Comparison of ENCODE assay signal across 8 cellular contexts in genomic region chr2:27442981-27443323, GRCh38. TPM values are rescaled to one million over a fixed set of nuclear protein-coding genes. Genes with fewer than 3 reads are reported as not detected.
DNase-seq lines count a peak whose midpoint lies in the region; ATAC-seq and TF ChIP-seq lines count a peak whose summit lies in the region.

No MANE protein-coding gene starts in this region.

- H3K36me3 ChIP-seq in heart right ventricle (peaks cover 0 to 96% (median 41%) of the 10 kb centered on the region in 9 donors), right atrium auricular region (peaks cover 46% of the 10 kb centered on the region), endodermal cell (ENCODE audit: control insufficient read depth, insufficient read depth, low read length) (peaks cover 44% of the 10 kb centered on the region)

- no peaks in the 10 kb centered on the region for H3K27me3 ChIP-seq in heart right ventricle
- no peaks in the 10 kb centered on the region for H3K27me3 ChIP-seq in right atrium auricular region
- H3K27me3 ChIP-seq in endodermal cell (ENCODE audit: control insufficient read depth, insufficient read depth, low read length, poor library complexity, severe bottlenecking): no peaks in the 10 kb centered on the region

- TF ChIP-seq CTCF in heart right ventricle (IDR thresholded peaks at IDR 0.05) (no peak), right atrium auricular region (IDR thresholded peaks at IDR 0.05) (no peak), endodermal cell (conservative IDR thresholded peaks at IDR 0.05) (no peak)

- peak overlapping the region in 1 of 10 donors; percentile 45 for H3K27ac ChIP-seq in heart right ventricle
- no peak overlapping the region for H3K27ac ChIP-seq in right atrium auricular region
- H3K27ac ChIP-seq in endodermal cell (ENCODE audit: low read depth, low read length): peak overlapping the region; percentile 22

- H3K27ac Mint-ChIP-seq in endodermal cell: peak overlapping the region; percentile 0

- H3K9ac ChIP-seq in endodermal cell (ENCODE audit: extremely low read depth, low read length, poor library complexity, severe bottlenecking): peak overlapping the region; percentile 34

- no peak overlapping the region for H3K4me3 ChIP-seq in heart right ventricle
- H3K4me3 ChIP-seq in right atrium auricular region: no peak overlapping the region
- peak overlapping the region; percentile 67 for H3K4me3 ChIP-seq in endodermal cell (ENCODE audit: low read length)

- H3K9me3 Mint-ChIP-seq in endodermal cell: no peaks in the 10 kb centered on the region

- H3K4me3 Mint-ChIP-seq in endodermal cell: peak overlapping the region; percentile 55

- no peak for DNase-seq in heart right ventricle
- DNase-seq in right atrium auricular region (ENCODE audit: low spot score): no peak
- peak; percentile 56 for DNase-seq in endodermal cell
- peak; percentile 35 for DNase-seq in myocyte (ENCODE audit: low read depth)
- DNase-seq in dedifferentiated amniotic fluid mesenchymal stem cell (ENCODE audit: extremely low spot score): no peak
- no peak for DNase-seq in occipital lobe (lab: John Stamatoyannopoulos, UW)
- DNase-seq in inferior parietal cortex (ENCODE audit: extremely low spot score): no peak

- H3K4me1 Mint-ChIP-seq in endodermal cell: peaks cover 12% of the 10 kb centered on the region

- no peaks in the 10 kb centered on the region for H3K27me3 Mint-ChIP-seq in endodermal cell (ENCODE audit: insufficient read depth)

- H3K4me1 ChIP-seq in heart right ventricle: peaks cover 0 to 8% (median 0%) of the 10 kb centered on the region in 9 donors
- peaks cover 0 to 9% of the 10 kb centered on the region in 2 donors for H3K4me1 ChIP-seq in right atrium auricular region
- H3K4me1 ChIP-seq in endodermal cell (ENCODE audit: control insufficient read depth, insufficient read depth, low read length): peaks cover 3% of the 10 kb centered on the region

- H3K36me3 Mint-ChIP-seq in endodermal cell (ENCODE audit: low read depth): peaks cover 66% of the 10 kb centered on the region

- 84 to 92% methylated on average over 5 of the region's 5 CpGs for WGBS in heart right ventricle, 2 donors
- WGBS in endodermal cell (ENCODE audit: insufficient coverage in 1 of 2, insufficient read length in 1 of 2), 2 experiments: 91 to 92% methylated on average over 5 of the region's 5 CpGs

- H3K9me3 ChIP-seq in heart right ventricle (no peaks in the 10 kb centered on the region), right atrium auricular region (no peaks in the 10 kb centered on the region), endodermal cell (ENCODE audit: control insufficient read depth, low read length) (no peaks in the 10 kb centered on the region)

- ATAC-seq in heart right ventricle (peak in 5 of 8 donors; percentile 17 to 49 (median 25)), HG03521 (IDR thresholded peaks at IDR 0.05; ENCODE audit: unreplicated experiment) (no peak)

- intact Hi-C loops in heart right ventricle (cut with DNase I): no loop called here

RNA-seq across cellular contexts. Expression of gene KRTCAP3, which starts 0.8 kb away (rescaled TPM):
- total RNA-seq in heart right ventricle: under 1 TPM in 6 of 10 donors, not detected in 4; 0.37 to 0.85 (median 0.57) TPM
- polyA plus RNA-seq in heart right ventricle: under 1 TPM; 0.23 to 0.51 TPM
- total RNA-seq in right atrium auricular region: 1 to 10 TPM in 1 of 2 donors, not detected in 1; 1.2 TPM
- 10 to 100 TPM; 27.0 to 29.7 TPM for total RNA-seq in endodermal cell
- 8.3 TPM for polyA plus RNA-seq in endodermal cell (2013, experiment 1 of 2)
- polyA plus RNA-seq in endodermal cell (2013, experiment 2 of 2): 5.4 TPM
- total RNA-seq in myocyte: not detected in 2 replicates
- polyA plus RNA-seq in myocyte (2012): 1.2 TPM
- total RNA-seq in occipital lobe: not detected

RNA-seq across cellular contexts. Expression of gene NRBP1, which starts 14.5 kb away (rescaled TPM):
- total RNA-seq in heart right ventricle (10 to 100 TPM; 47.6 to 69.7 (median 59.2) TPM), right atrium auricular region (10 to 100 TPM; 36.5 to 50.4 TPM), endodermal cell (100 to 1,000 TPM; 141 to 153 TPM), myocyte (168 and 169 TPM in 2 replicates), occipital lobe (58.8 TPM)
- polyA plus RNA-seq in heart right ventricle: 10 to 100 TPM; 25.5 to 97.4 TPM
- polyA plus RNA-seq in endodermal cell (2013, experiment 1 of 2): 100 TPM
- 95.2 TPM for polyA plus RNA-seq in endodermal cell (2013, experiment 2 of 2)
- polyA plus RNA-seq in myocyte (2012): 153 TPM

RNA-seq across cellular contexts. Expression of gene PPM1G, which starts 33.6 kb away (rescaled TPM):
- 10 to 100 TPM; 28.4 to 46.1 (median 33.0) TPM for total RNA-seq in heart right ventricle
- polyA plus RNA-seq in heart right ventricle: 10 to 100 TPM; 34.7 to 72.6 TPM
- total RNA-seq in right atrium auricular region: 10 to 100 TPM; 37.7 to 42.4 TPM
- 100 to 1,000 TPM; 124 to 125 TPM for total RNA-seq in endodermal cell
- 107 TPM for polyA plus RNA-seq in endodermal cell (2013, experiment 1 of 2)
- 102 TPM for polyA plus RNA-seq in endodermal cell (2013, experiment 2 of 2)
- 68.0 and 72.4 TPM in 2 replicates for total RNA-seq in myocyte
- polyA plus RNA-seq in myocyte (2012): 71.8 TPM
- total RNA-seq in occipital lobe: 58.0 TPM

RNA-seq across cellular contexts. Expression of gene IFT172, which starts 46.6 kb away (rescaled TPM):
- 10 to 100 TPM; 12.7 to 30.6 (median 16.1) TPM for total RNA-seq in heart right ventricle
- 10 to 100 TPM; 11.1 to 65.7 TPM for polyA plus RNA-seq in heart right ventricle
- total RNA-seq in right atrium auricular region: 10 to 100 TPM; 14.4 to 18.2 TPM
- total RNA-seq in endodermal cell: 10 to 100 TPM; 30.1 to 31.3 TPM
- 26.1 TPM for polyA plus RNA-seq in endodermal cell (2013, experiment 1 of 2)
- polyA plus RNA-seq in endodermal cell (2013, experiment 2 of 2): 19.8 TPM
- 4.3 and 9.5 TPM in 2 replicates for total RNA-seq in myocyte
- 6.9 TPM for polyA plus RNA-seq in myocyte (2012)
- total RNA-seq in occipital lobe: 28.5 TPM

RNA-seq across cellular contexts. Expression of gene FNDC4, which starts 52.0 kb away (rescaled TPM):
- 10 to 100 TPM in 1 of 10 donors, 1 to 10 TPM in 7, under 1 TPM in 2; 0.58 to 11.7 (median 1.7) TPM for total RNA-seq in heart right ventricle
- 10 to 100 TPM in 1 of 2 donors, 1 to 10 TPM in 1; 2.3 to 11.3 TPM for polyA plus RNA-seq in heart right ventricle
- total RNA-seq in right atrium auricular region: 10 to 100 TPM in 1 of 2 donors, 1 to 10 TPM in 1; 2.2 to 19.3 TPM
- 10 to 100 TPM; 11.6 to 14.6 TPM for total RNA-seq in endodermal cell
- polyA plus RNA-seq in endodermal cell (2013, experiment 1 of 2): 21.0 TPM
- polyA plus RNA-seq in endodermal cell (2013, experiment 2 of 2): 18.2 TPM
- 6.1 and 6.2 TPM in 2 replicates for total RNA-seq in myocyte
- 9.3 TPM for polyA plus RNA-seq in myocyte (2012)
- 41.3 TPM for total RNA-seq in occipital lobe

Comparison
In these comparisons a context has a peak if more than half of its experiments do, and no peak if none do; other contexts are left out.
1. DNase-seq: peak in endodermal cell (single experiment) and myocyte (single experiment); none in heart right ventricle (0 of 2), right atrium auricular region (single experiment), dedifferentiated amniotic fluid mesenchymal stem cell (single experiment), occipital lobe (single experiment) and inferior parietal cortex (single experiment).
2. RNA of gene KRTCAP3, which starts 0.8 kb away (total RNA-seq): 27.0 to 29.7 TPM in endodermal cell; 1.2 TPM in right atrium auricular region, 0.37 to 0.85 TPM in heart right ventricle, not detected in occipital lobe (single experiment) and not detected in myocyte; every median in the first group is over 10 times any median in the second.